In genomic region chr5:59276886-59277514, GRCh38 we compare ENCODE assay signal across 12 cellular contexts.
DNase-seq lines count a peak whose midpoint lies in the region; ATAC-seq and TF ChIP-seq lines count a peak whose summit lies in the region.
"Had no signal": no experiment of that assay in that cellular context is flagged by ENCODE, and none has a peak within 500 bp of the region (broad histone marks: within the 10 kb centered on the region; RNA-seq: fewer than 3 reads in every experiment).

No MANE protein-coding gene starts in this region.

- POLR2A ChIA-PET in MCF 10A (lab: Yijun Ruan, JAX), result interaction anchor here (0.6 to 3.2 kb wide), 6 partner anchors 11 to 272 kb away, joined by 3 to 36 read pairs (median 4); no protein-coding TSS in a partner anchor

- H3K9ac ChIP-seq in mammary epithelial cell (ENCODE audit: insufficient read depth, low read length), result no peak overlapping the region

- dilution Hi-C loops in mammary epithelial cell (cut with HindIII; ENCODE audit: low sequenced_read_pairs), result loop anchor here (5.0 kb wide), 1 partner anchor 90 kb away; no protein-coding TSS in a partner anchor

- peaks cover 8% of the 10 kb centered on the region for H3K4me1 ChIP-seq in mammary epithelial cell (ENCODE audit: insufficient read depth, low read length)
- peaks cover 23% of the 10 kb centered on the region for H3K4me1 ChIP-seq in cardiac muscle cell (ENCODE audit: low read depth)
- no peaks in the 10 kb centered on the region for H3K4me1 ChIP-seq in uterus

- H3K4me3 Mint-ChIP-seq in MCF 10A (ENCODE audit: unreplicated experiment) (no peak overlapping the region), nephron (peak overlapping the region in 2 of 3 experiments; percentile 51 to 60)

- H3K4me3 ChIP-seq in mammary epithelial cell (replicated peaks in 1 of 3; ENCODE audit: insufficient read depth in 1 of 3, low read depth in 2 of 3, low read length in 3 of 3) (no peak overlapping the region), cardiac muscle cell (no peak overlapping the region), uterus (no peak overlapping the region)

- H3K36me3 Mint-ChIP-seq in MCF 10A (ENCODE audit: insufficient read depth, unreplicated experiment) (no peaks in the 10 kb centered on the region), nephron (ENCODE audit: low read depth) (no peaks in the 10 kb centered on the region)

- H3K79me2 ChIP-seq in mammary epithelial cell (ENCODE audit: insufficient read depth, low read length), result no peaks in the 10 kb centered on the region

- ATAC-seq in GM19328 (IDR thresholded peaks at IDR 0.05; ENCODE audit: unreplicated experiment), result no peak
- ATAC-seq in GM18907 (IDR thresholded peaks at IDR 0.05; ENCODE audit: unreplicated experiment), result no peak
- ATAC-seq in HG02885 (IDR thresholded peaks at IDR 0.05; ENCODE audit: poor library complexity, unreplicated experiment), result no peak

- in situ Hi-C loops in mammary epithelial cell (cut with MboI; ENCODE audit: low sequenced_read_pairs in 2 of 2), result no loop called here

- H3K27me3 Mint-ChIP-seq in MCF 10A (ENCODE audit: insufficient read depth, unreplicated experiment), result no peaks in the 10 kb centered on the region
- H3K27me3 Mint-ChIP-seq in nephron (ENCODE audit: low read depth), result no peaks in the 10 kb centered on the region

- H2AFZ ChIP-seq in mammary epithelial cell (ENCODE audit: low read depth, low read length), result no peak overlapping the region

- no peak for TF ChIP-seq POLR2A in uterus (IDR thresholded peaks at IDR 0.05)

- intact Hi-C loops in mammary epithelial cell (cut with micrococcal nuclease) (loop anchor here (1.0 kb wide), 1 partner anchor 83 kb away; no protein-coding TSS in a partner anchor), MCF 10A (cut with micrococcal nuclease) (no loop called here), uterus (cut with DNase I; ENCODE audit: low total_unique reads) (no loop called here)

- BruUV-seq in mammary epithelial cell (replicated peaks; lab: Mats Ljungman, UMichigan) (no TSS peak), MCF 10A (replicated peaks; lab: Mats Ljungman, UMichigan) (no TSS peak)

- WGBS in mammary epithelial cell (ENCODE audit: low coverage, missing lambda C conversion rate), result 92% methylated on average over 5 of the region's 5 CpGs

- H3K4me1 Mint-ChIP-seq in MCF 10A (ENCODE audit: insufficient read depth, unreplicated experiment) (peaks cover 18% of the 10 kb centered on the region), nephron (peaks cover 29% of the 10 kb centered on the region)

- TF ChIP-seq CTCF in mammary epithelial cell (conservative IDR thresholded peaks at IDR 0.05 in 1 of 2, IDR thresholded peaks at IDR 0.05 in 1 of 2; ENCODE audit: extremely low read depth in 1 of 2, insufficient read depth in 1 of 2, low read depth in 1 of 2, low read length in 2 of 2) (no peak), MCF 10A (IDR thresholded peaks at IDR 0.05; ENCODE audit: unreplicated experiment) (no peak), cardiac muscle cell (IDR thresholded peaks at IDR 0.05; ENCODE audit: low read depth, low read length) (no peak), nephron (IDR thresholded peaks at IDR 0.05; ENCODE audit: unreplicated experiment in 3 of 3) (no peak), uterus (IDR thresholded peaks at IDR 0.05) (no peak)

- H3K27ac Mint-ChIP-seq in MCF 10A (ENCODE audit: low read depth, unreplicated experiment) (no peak overlapping the region), nephron (peak overlapping the region; percentile 51 to 96 (median 95))

- H3K9me3 Mint-ChIP-seq in MCF 10A (ENCODE audit: unreplicated experiment) (no peaks in the 10 kb centered on the region), nephron (no peaks in the 10 kb centered on the region)

- DNase-seq in mammary epithelial cell, result no peak
- DNase-seq in MCF 10A (ENCODE audit: unreplicated experiment), result no peak
- peak in 1 of 2 donors; percentile 16 for DNase-seq in cardiac muscle cell (ENCODE audit: low read depth in 1 of 2, low spot score in 1 of 2)
- DNase-seq in uterus, result no peak
- DNase-seq: anterior cingulate cortex, kidney glomerular epithelial cell, NCI-H524 treated with DMSO at 0.1 percent for 48 hours, SHP77 had no signal

- no peaks in the 10 kb centered on the region for H3K27me3 ChIP-seq in mammary epithelial cell (ENCODE audit: insufficient read depth, low read length)
- no peaks in the 10 kb centered on the region for H3K27me3 ChIP-seq in cardiac muscle cell
- no peaks in the 10 kb centered on the region for H3K27me3 ChIP-seq in uterus

- H4K20me1 ChIP-seq in mammary epithelial cell (ENCODE audit: insufficient read depth, low read length), result no peaks in the 10 kb centered on the region

- H3K27ac ChIP-seq in mammary epithelial cell (ENCODE audit: insufficient read depth, low read depth, low read length) (no peak overlapping the region), cardiac muscle cell (peak overlapping the region; percentile 90), uterus (peak overlapping the region; percentile 66 to 82)

- H3K9me3 ChIP-seq in mammary epithelial cell (replicated peaks; ENCODE audit: insufficient read depth, low read length) (no peaks in the 10 kb centered on the region), cardiac muscle cell (ENCODE audit: low read depth) (no peaks in the 10 kb centered on the region), uterus (no peaks in the 10 kb centered on the region)

- CTCF ChIA-PET in mammary epithelial cell (lab: Charles Lee; ENCODE audit: low non-redundant PET), result no interaction called here
- CTCF ChIA-PET in MCF 10A (lab: Yijun Ruan, JAX), result interaction anchor here (0.6 to 1.6 kb wide), 4 partner anchors 11 to 777 kb away, joined by 3 to 5 read pairs (median 3); no protein-coding TSS in a partner anchor

- peak overlapping the region; percentile 95 for H3K4me2 ChIP-seq in mammary epithelial cell (ENCODE audit: insufficient read depth, low read depth, low read length)

- H3K36me3 ChIP-seq in mammary epithelial cell (ENCODE audit: insufficient read depth, low read length), result no peaks in the 10 kb centered on the region
- H3K36me3 ChIP-seq in cardiac muscle cell, result no peaks in the 10 kb centered on the region
- no peaks in the 10 kb centered on the region for H3K36me3 ChIP-seq in uterus
